ENCODE assay signal across 16 cellular contexts in the genomic region with DNA sequence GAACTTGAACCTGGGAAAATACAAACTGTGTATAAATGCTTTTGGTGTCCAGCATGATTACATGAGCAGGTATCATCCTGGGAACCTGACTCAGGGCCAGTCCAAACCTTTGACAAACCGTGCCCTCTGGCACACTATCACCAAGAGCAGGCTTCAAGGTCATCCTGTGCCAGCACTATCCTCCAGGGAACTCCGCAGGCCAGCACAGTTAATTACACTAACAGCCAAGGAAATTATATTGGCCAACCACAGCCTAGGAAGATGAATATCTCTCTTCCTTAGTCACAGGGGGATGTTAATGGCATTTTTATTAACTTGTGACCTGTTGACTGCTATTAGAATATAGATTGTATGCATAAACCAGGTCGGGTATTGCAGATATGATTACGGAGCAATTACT.
"Had no signal": no experiment of that assay in that cellular context is flagged by ENCODE, and none has a peak within 500 bp of the region (broad histone marks: within the 10 kb centered on the region; RNA-seq: fewer than 3 reads in every experiment).

No MANE protein-coding gene starts in this region.

- H3K27me3 ChIP-seq: esophagus muscularis mucosa, gastrocnemius medialis had no signal

- H3K27me3 Mint-ChIP-seq: dendritic cell treated with granulocyte-macrophage colony-stimulating factor and Interleukin-4, amounts not matched to agents 40 ng/mL and 50 ng/mL, for 4 days; effector memory CD8-positive, alpha-beta T cell; naive thymus-derived CD8-positive, alpha-beta T cell; type B pancreatic cell had no signal

- H3K4me1 Mint-ChIP-seq: naive thymus-derived CD8-positive, alpha-beta T cell; neural crest cell had no signal

- ATAC-seq: effector memory CD8-positive, alpha-beta T cell; gastrocnemius medialis; left colon; mucosa of descending colon; naive thymus-derived CD8-positive, alpha-beta T cell; right cardiac atrium had no signal

- H3K9me3 Mint-ChIP-seq: dendritic cell treated with granulocyte-macrophage colony-stimulating factor and Interleukin-4, amounts not matched to agents 40 ng/mL and 50 ng/mL, for 4 days; type B pancreatic cell had no signal

- H3K4me2 ChIP-seq: smooth muscle cell had no signal

- H3K4me3 ChIP-seq: esophagus muscularis mucosa, gastrocnemius medialis, mucosa of descending colon, smooth muscle cell had no signal

- DNase-seq: effector memory CD8-positive, alpha-beta T cell; gastrocnemius medialis; left colon; mammary epithelial cell; mucosa of descending colon; naive thymus-derived CD8-positive, alpha-beta T cell; posterior cingulate gyrus; right cardiac atrium; stimulated activated CD4-positive, alpha-beta T cell treated with anti-CD3 and anti-CD28 coated beads, Interleukin-2, amount 100 ng/mL, for 48 hours; stimulated activated naive CD4-positive, alpha-beta T cell treated with Interleukin-2 at 50 U/mL for 16 hours had no signal

- H3K36me3 Mint-ChIP-seq: naive thymus-derived CD8-positive, alpha-beta T cell; type B pancreatic cell had no signal

- H3K36me3 ChIP-seq: esophagus muscularis mucosa, gastrocnemius medialis had no signal

- H3K9me3 ChIP-seq: esophagus muscularis mucosa, gastrocnemius medialis, mucosa of descending colon had no signal

- H3K27ac Mint-ChIP-seq: dendritic cell treated with granulocyte-macrophage colony-stimulating factor and Interleukin-4, amounts not matched to agents 40 ng/mL and 50 ng/mL, for 4 days; effector memory CD8-positive, alpha-beta T cell; naive thymus-derived CD8-positive, alpha-beta T cell; type B pancreatic cell had no signal

- H3K4me1 ChIP-seq: esophagus muscularis mucosa, gastrocnemius medialis had no signal

- H3K27ac ChIP-seq: epithelial cell of prostate, esophagus muscularis mucosa, gastrocnemius medialis had no signal

- H3K4me3 Mint-ChIP-seq: dendritic cell treated with granulocyte-macrophage colony-stimulating factor and Interleukin-4, amounts not matched to agents 40 ng/mL and 50 ng/mL, for 4 days; effector memory CD8-positive, alpha-beta T cell; naive thymus-derived CD8-positive, alpha-beta T cell; neural crest cell; type B pancreatic cell had no signal
